10 cellular contexts compared by ENCODE assay signal in the genomic region with DNA sequence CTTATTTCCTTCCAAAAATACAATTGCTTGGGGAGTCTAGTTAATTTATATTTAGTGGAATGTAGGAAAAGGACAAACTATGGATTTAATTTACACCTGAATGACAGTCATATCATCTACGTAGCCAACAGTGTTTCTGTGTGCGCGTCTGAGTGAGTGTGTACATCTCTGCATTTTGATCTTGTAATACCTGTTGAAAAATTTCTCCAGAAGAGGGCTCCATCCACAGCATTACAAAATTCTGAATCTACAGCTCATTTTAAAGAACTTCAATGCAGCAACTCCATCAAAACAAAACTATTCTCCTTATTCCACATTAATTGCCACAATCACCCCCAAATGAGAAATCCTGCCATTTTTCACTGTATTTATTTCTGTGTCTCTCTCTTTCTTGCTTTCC. TPM values are rescaled to one million over a fixed set of nuclear protein-coding genes. Genes with fewer than 3 reads are reported as not detected.
DNase-seq lines count a peak whose midpoint lies in the region; ATAC-seq and TF ChIP-seq lines count a peak whose summit lies in the region.
"Had no signal": no experiment of that assay in that cellular context is flagged by ENCODE, and none has a peak within 500 bp of the region (broad histone marks: within the 10 kb centered on the region; RNA-seq: fewer than 3 reads in every experiment).

No MANE protein-coding gene starts in this region.

- H3K36me3 ChIP-seq in heart left ventricle (no peaks in the 10 kb centered on the region), SJSA1 (peaks cover 11% of the 10 kb centered on the region), tibial artery (no peaks in the 10 kb centered on the region), WERI-Rb-1 (no peaks in the 10 kb centered on the region)

- ATAC-seq in heart left ventricle: no peak
- no peak for ATAC-seq in right cardiac atrium
- no peak for ATAC-seq in HG03571 (IDR thresholded peaks at IDR 0.05; ENCODE audit: unreplicated experiment)
- ATAC-seq in HG02571 (IDR thresholded peaks at IDR 0.05; ENCODE audit: unreplicated experiment): no peak

- WGBS in heart left ventricle, 4 donors: 31 to 38% (median 34%) methylated on average over 3 of the region's 3 CpGs
- WGBS in right cardiac atrium: 39% methylated on average over 3 of the region's 3 CpGs

- H3K4me3 ChIP-seq in heart left ventricle (no peak overlapping the region), right cardiac atrium (ENCODE audit: low read length) (no peak overlapping the region), SJSA1 (no peak overlapping the region), fibroblast of the aortic adventitia (ENCODE audit: low read depth, low read length) (no peak overlapping the region), tibial artery (no peak overlapping the region), WERI-Rb-1 (ENCODE audit: low read depth, low read length) (no peak overlapping the region)

- DNase-seq in heart left ventricle (no peak), right cardiac atrium (no peak), SJSA1 (ENCODE audit: low read depth in 1 of 2, low spot score in 2 of 2) (peak in 1 of 2 experiments; percentile 62), fibroblast of the aortic adventitia (ENCODE audit: low read depth) (peak; percentile 54), tibial artery (no peak), WERI-Rb-1 (no peak)
- DNase-seq: NCI-H2029; stimulated activated naive CD4-positive, alpha-beta T cell had no signal

- H3K9me3 ChIP-seq in heart left ventricle (no peaks in the 10 kb centered on the region), right cardiac atrium (ENCODE audit: control insufficient read depth, low read length) (no peaks in the 10 kb centered on the region), SJSA1 (replicated peaks) (no peaks in the 10 kb centered on the region), tibial artery (no peaks in the 10 kb centered on the region), WERI-Rb-1 (ENCODE audit: severe bottlenecking) (no peaks in the 10 kb centered on the region)

- intact Hi-C loops in heart left ventricle (cut with DNase I) (loop anchor here in 9 of 10 donors (5.0 to 10.0 kb wide), 10 partner anchors 72 to 814 kb away; no protein-coding TSS in a partner anchor), right cardiac atrium (cut with DNase I) (loop anchor here in 1 of 4 donors (10.0 kb wide), 1 partner anchor 84 kb away; no protein-coding TSS in a partner anchor), tibial artery (cut with DNase I; ENCODE audit: low total_unique reads) (loop anchor here (10.0 kb wide), 1 partner anchor 254 kb away; no protein-coding TSS in a partner anchor)

- H3K4me1 ChIP-seq in heart left ventricle (peaks cover 23 to 81% (median 64%) of the 10 kb centered on the region in 12 donors), right cardiac atrium (ENCODE audit: control insufficient read depth, insufficient read depth, low read length) (peaks cover 30% of the 10 kb centered on the region), SJSA1 (replicated peaks) (peaks cover 73% of the 10 kb centered on the region), tibial artery (peaks cover 0 to 81% (median 63%) of the 10 kb centered on the region in 4 donors)

- TF ChIP-seq CTCF in heart left ventricle (IDR thresholded peaks at IDR 0.05): peak in 11 of 12 donors; percentile 21 to 60 (median 42)
- peak; percentile 51 for TF ChIP-seq CTCF in fibroblast of the aortic adventitia (IDR thresholded peaks at IDR 0.05; ENCODE audit: insufficient read depth, low read length)
- peak in 1 of 2 experiments; percentile 24 for TF ChIP-seq CTCF in tibial artery (IDR thresholded peaks at IDR 0.05)
- TF ChIP-seq CTCF in WERI-Rb-1 (IDR thresholded peaks at IDR 0.05; ENCODE audit: low read depth, low read length): no peak

- peak overlapping the region in 11 of 12 donors; percentile 13 to 96 (median 87) for H3K27ac ChIP-seq in heart left ventricle
- H3K27ac ChIP-seq in right cardiac atrium (ENCODE audit: low read length): no peak overlapping the region
- peak overlapping the region; percentile 98 for H3K27ac ChIP-seq in SJSA1
- H3K27ac ChIP-seq in tibial artery: peak overlapping the region; percentile 79 to 89
- no peak overlapping the region for H3K27ac ChIP-seq in WERI-Rb-1

- TF ChIP-seq POLR2A in heart left ventricle (IDR thresholded peaks at IDR 0.05): no peak

- H3K27me3 ChIP-seq in heart left ventricle (peaks cover 0 to 21% (median 0%) of the 10 kb centered on the region in 9 donors), right cardiac atrium (ENCODE audit: control insufficient read depth, insufficient read depth) (no peaks in the 10 kb centered on the region), SJSA1 (replicated peaks) (no peaks in the 10 kb centered on the region), tibial artery (no peaks in the 10 kb centered on the region), WERI-Rb-1 (ENCODE audit: insufficient read depth, low read depth, severe bottlenecking) (peaks cover 18% of the 10 kb centered on the region)

RNA-seq across cellular contexts. Expression of gene CDH13, which starts 3.9 kb away (rescaled TPM):
- total RNA-seq in heart left ventricle (100 to 1,000 TPM; 101 to 172 (median 139) TPM), right cardiac atrium (100 to 1,000 TPM in 2 of 4 donors, 10 to 100 TPM in 2; 91.9 to 123 (median 103) TPM), fibroblast of the aortic adventitia (ENCODE audit: low replicate concordance) (55.7 and 58.0 TPM in 2 replicates)
- polyA plus RNA-seq in heart left ventricle (10 to 100 TPM; 15.0 to 99.4 TPM), right cardiac atrium (20.7 TPM)
- total RNA-seq in SJSA1 (2014; rRNA removed; shearing (Covaris generic)): 60.7 and 62.5 TPM in 2 replicates

Comparison
In these comparisons a context has a peak if more than half of its experiments do, and no peak if none do; other contexts are left out.
1. H3K27ac ChIP-seq: peak in heart left ventricle (11 of 12), SJSA1 (single experiment) and tibial artery (2 of 2); none in right cardiac atrium (single experiment) and WERI-Rb-1 (single experiment).